In genomic region chr9:83266618-83267543, GRCh38 we compare ENCODE assay signal across 11 cellular contexts.
DNase-seq lines count a peak whose midpoint lies in the region; ATAC-seq, FAIRE-seq and TF ChIP-seq lines count a peak whose summit lies in the region.
"Had no signal": no experiment of that assay in that cellular context is flagged by ENCODE, and none has a peak within 500 bp of the region (broad histone marks: within the 10 kb centered on the region; RNA-seq: fewer than 3 reads in every experiment).

No MANE protein-coding gene starts in this region.

- DNase-seq in H4 (ENCODE audit: low spot score) (peak; percentile 16), astrocyte (ENCODE audit: low read depth) (peak; percentile 9), hepatic stellate cell (ENCODE audit: low spot score) (peak; percentile 27), gastrocnemius medialis (peak; percentile 49 to 70), NCI-H1436 (lab: John Stamatoyannopoulos, UW) (no peak), ascending aorta (ENCODE audit: low spot score in 2 of 2) (no peak)
- no peak for DNase-seq in naive thymus-derived CD4-positive, alpha-beta T cell
- DNase-seq: NCI-H446; stimulated activated CD4-positive, alpha-beta T cell treated with anti-CD3 and anti-CD28 coated beads, Interleukin-2, amount 100 ng/mL, for 48 hours; upper lobe of left lung had no signal

- H3K27ac ChIP-seq in astrocyte (ENCODE audit: low read depth, low read length) (no peak overlapping the region), gastrocnemius medialis (peak overlapping the region; percentile 80 to 89 (median 86)), ascending aorta (peak overlapping the region in 1 of 2 donors; percentile 49)
- no peak overlapping the region for H3K27ac ChIP-seq in naive thymus-derived CD4-positive, alpha-beta T cell (ENCODE audit: low read depth, low read length)
- H3K27ac ChIP-seq: upper lobe of left lung had no signal

- H3K79me2 ChIP-seq in astrocyte (ENCODE audit: insufficient read depth, low read length) = no peaks in the 10 kb centered on the region

- H3K36me3 Mint-ChIP-seq in astrocyte (ENCODE audit: low read depth, unreplicated experiment) = no peaks in the 10 kb centered on the region
- no peaks in the 10 kb centered on the region for H3K36me3 Mint-ChIP-seq in naive thymus-derived CD4-positive, alpha-beta T cell

- H3K9ac ChIP-seq in astrocyte (ENCODE audit: low read length) = no peak overlapping the region

- intact Hi-C loops in gastrocnemius medialis (cut with DNase I; ENCODE audit: low total_unique reads) (no loop called here), ascending aorta (cut with DNase I) (no loop called here)
- intact Hi-C loops in naive thymus-derived CD4-positive, alpha-beta T cell (cut with micrococcal nuclease) = no loop called here

- H4K20me1 ChIP-seq in astrocyte (ENCODE audit: insufficient read depth, low read length) = no peaks in the 10 kb centered on the region

- POLR2A ChIA-PET in naive thymus-derived CD4-positive, alpha-beta T cell (lab: Charles Lee) = no interaction called here

- no peak overlapping the region for H2AFZ ChIP-seq in astrocyte (ENCODE audit: low read depth, low read length)

- peak overlapping the region; percentile 31 for H3K4me2 ChIP-seq in astrocyte (ENCODE audit: low read length)

- CTCF ChIA-PET in naive thymus-derived CD4-positive, alpha-beta T cell (lab: Charles Lee) = no interaction called here

- H3K9me3 Mint-ChIP-seq in astrocyte (ENCODE audit: unreplicated experiment) = no peaks in the 10 kb centered on the region
- H3K9me3 Mint-ChIP-seq in naive thymus-derived CD4-positive, alpha-beta T cell = peaks cover 0 to 4% (median 0%) of the 10 kb centered on the region in 11 donors

- peaks cover 11% of the 10 kb centered on the region for H3K4me1 ChIP-seq in astrocyte (ENCODE audit: insufficient read depth, low read length)
- peaks cover 35 to 41% of the 10 kb centered on the region in 2 donors for H3K4me1 ChIP-seq in gastrocnemius medialis
- H3K4me1 ChIP-seq in naive thymus-derived CD4-positive, alpha-beta T cell (ENCODE audit: control insufficient read depth in 2 of 2, insufficient read depth in 2 of 2, low read length in 2 of 2) = no peaks in the 10 kb centered on the region
- H3K4me1 ChIP-seq in ascending aorta = peaks cover 0 to 7% of the 10 kb centered on the region in 2 donors

- H3K27me3 Mint-ChIP-seq in astrocyte (ENCODE audit: low read depth, unreplicated experiment) = no peaks in the 10 kb centered on the region
- peaks cover 0 to 4% (median 0%) of the 10 kb centered on the region in 5 donors for H3K27me3 Mint-ChIP-seq in naive thymus-derived CD4-positive, alpha-beta T cell

- FAIRE-seq in astrocyte (lab: Jason Lieb, UNC) = no peak

- in situ Hi-C loops in gastrocnemius medialis (cut with MboI; ENCODE audit: low sequenced_read_pairs in 4 of 4) = no loop called here

- H3K4me3 ChIP-seq in astrocyte (ENCODE audit: insufficient read depth, low read depth, low read length) = no peak overlapping the region
- peak overlapping the region; percentile 36 to 53 (median 43) for H3K4me3 ChIP-seq in gastrocnemius medialis
- H3K4me3 ChIP-seq in naive thymus-derived CD4-positive, alpha-beta T cell (ENCODE audit: low read length) = no peak overlapping the region
- no peak overlapping the region for H3K4me3 ChIP-seq in ascending aorta
- H3K4me3 ChIP-seq: upper lobe of left lung had no signal

- H3K27me3 ChIP-seq in astrocyte (ENCODE audit: insufficient read depth, low read length) (no peaks in the 10 kb centered on the region), gastrocnemius medialis (no peaks in the 10 kb centered on the region), ascending aorta (no peaks in the 10 kb centered on the region)
- no peaks in the 10 kb centered on the region for H3K27me3 ChIP-seq in naive thymus-derived CD4-positive, alpha-beta T cell (ENCODE audit: control insufficient read depth in 2 of 2, insufficient read depth in 2 of 2, low read length in 2 of 2)
- H3K27me3 ChIP-seq: upper lobe of left lung had no signal

- peaks cover 12% of the 10 kb centered on the region for H3K4me1 Mint-ChIP-seq in astrocyte (ENCODE audit: low read depth, unreplicated experiment)
- peaks cover 0 to 1% (median 0%) of the 10 kb centered on the region in 7 donors for H3K4me1 Mint-ChIP-seq in naive thymus-derived CD4-positive, alpha-beta T cell

- no peak for TF ChIP-seq CTCF in astrocyte (IDR thresholded peaks at IDR 0.05; ENCODE audit: insufficient read depth, low read depth, low read length)
- TF ChIP-seq CTCF in gastrocnemius medialis (IDR thresholded peaks at IDR 0.05 in 4 of 5, conservative IDR thresholded peaks at IDR 0.05 in 1 of 5) = no peak
- no peak for TF ChIP-seq CTCF in ascending aorta (IDR thresholded peaks at IDR 0.05)

- H3K9me3 ChIP-seq in astrocyte (ENCODE audit: insufficient read depth, low read depth, low read length) = no peaks in the 10 kb centered on the region
- H3K9me3 ChIP-seq in gastrocnemius medialis = no peaks in the 10 kb centered on the region
- no peaks in the 10 kb centered on the region for H3K9me3 ChIP-seq in naive thymus-derived CD4-positive, alpha-beta T cell (ENCODE audit: control insufficient read depth in 2 of 3, low read length in 3 of 3)
- H3K9me3 ChIP-seq in ascending aorta = no peaks in the 10 kb centered on the region
- H3K9me3 ChIP-seq: upper lobe of left lung had no signal

- no peak overlapping the region for H3K27ac Mint-ChIP-seq in astrocyte (ENCODE audit: unreplicated experiment)
- H3K27ac Mint-ChIP-seq in naive thymus-derived CD4-positive, alpha-beta T cell = no peak overlapping the region

- peak in 1 of 2 donors; percentile 43 for TF ChIP-seq POLR2A in gastrocnemius medialis (IDR thresholded peaks at IDR 0.05)

- no peak overlapping the region for H3K4me3 Mint-ChIP-seq in astrocyte (ENCODE audit: unreplicated experiment)
- H3K4me3 Mint-ChIP-seq in naive thymus-derived CD4-positive, alpha-beta T cell = no peak overlapping the region

- ATAC-seq in gastrocnemius medialis (peak; percentile 92 to 95), HG02852 (IDR thresholded peaks at IDR 0.05; ENCODE audit: unreplicated experiment) (no peak)
- ATAC-seq in naive thymus-derived CD4-positive, alpha-beta T cell = no peak

- H3K36me3 ChIP-seq in astrocyte (ENCODE audit: insufficient read depth, low read length) (no peaks in the 10 kb centered on the region), gastrocnemius medialis (peaks cover 0 to 7% of the 10 kb centered on the region in 2 donors), ascending aorta (no peaks in the 10 kb centered on the region)
- H3K36me3 ChIP-seq in naive thymus-derived CD4-positive, alpha-beta T cell (ENCODE audit: control insufficient read depth in 2 of 3, insufficient read depth in 3 of 3, low read length in 3 of 3) = no peaks in the 10 kb centered on the region
- H3K36me3 ChIP-seq: upper lobe of left lung had no signal

Comparison
In these comparisons a context has a peak if more than half of its experiments do, and no peak if none do; other contexts are left out.
1. DNase-seq: peak in H4 (single experiment), astrocyte (single experiment), hepatic stellate cell (single experiment) and gastrocnemius medialis (2 of 2); none in naive thymus-derived CD4-positive, alpha-beta T cell (0 of 9), NCI-H1436 (single experiment) and ascending aorta (0 of 2).
2. H3K27ac ChIP-seq: peak in gastrocnemius medialis (4 of 4); none in astrocyte (single experiment) and naive thymus-derived CD4-positive, alpha-beta T cell (single experiment).
3. H3K4me3 ChIP-seq: peak in gastrocnemius medialis (4 of 4); none in astrocyte (single experiment), naive thymus-derived CD4-positive, alpha-beta T cell (single experiment) and ascending aorta (0 of 2).
4. ATAC-seq: peak in gastrocnemius medialis (2 of 2); none in HG02852 (single experiment) and naive thymus-derived CD4-positive, alpha-beta T cell (single experiment).